In the genomic region with DNA sequence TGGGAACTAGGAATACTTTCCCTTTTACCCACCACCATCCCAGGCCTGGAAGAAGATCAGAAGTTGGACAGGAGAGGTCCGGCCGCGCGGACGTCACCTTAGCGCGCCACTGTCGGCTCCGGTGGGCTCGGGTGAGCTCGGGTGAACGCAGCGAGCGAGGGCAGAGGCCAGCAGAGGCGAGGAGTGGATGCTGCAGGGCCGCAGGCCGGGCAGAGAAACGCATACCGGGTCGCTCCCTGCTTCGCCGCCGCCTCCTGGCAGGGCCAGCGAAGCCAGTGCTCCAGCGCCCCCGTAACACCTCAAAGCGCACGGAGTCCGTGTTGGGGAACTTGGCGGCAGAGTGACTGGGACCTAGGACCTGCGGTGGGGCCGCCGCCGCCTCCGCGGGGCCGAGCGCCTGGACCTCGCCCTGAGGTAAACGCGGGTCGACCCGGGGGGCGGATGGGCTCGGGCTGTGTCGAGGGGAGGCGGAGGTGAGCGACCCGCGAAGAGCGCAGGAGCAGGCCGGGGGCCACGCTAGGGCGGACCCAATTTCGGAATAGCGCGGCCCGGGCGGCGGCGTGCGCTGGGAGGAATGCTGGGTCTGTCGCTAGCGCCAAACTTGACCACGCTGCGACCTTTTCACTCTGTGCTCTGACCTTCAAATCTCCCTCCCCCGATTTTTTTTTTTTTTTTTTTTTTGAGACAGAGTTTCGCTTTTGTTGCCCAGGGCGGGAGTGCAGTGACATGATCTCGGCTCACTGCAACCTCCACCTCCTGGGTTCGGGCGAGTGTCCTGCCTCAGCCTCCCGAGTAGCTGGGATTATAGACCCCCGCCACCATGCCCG, we compare ENCODE assay signal across 8 cellular contexts. TPM values are rescaled to one million over a fixed set of nuclear protein-coding genes. Genes with fewer than 3 reads are reported as not detected.
DNase-seq lines count a peak whose midpoint lies in the region; ATAC-seq and TF ChIP-seq lines count a peak whose summit lies in the region.

No MANE protein-coding gene starts in this region.

- H3K9me2 ChIP-seq in neural cell (ENCODE audit: insufficient read depth, low read length): no peaks in the 10 kb centered on the region

- no peak overlapping the region for H2AFZ ChIP-seq in neural cell (ENCODE audit: low read depth, low read length)

- H3K4me2 ChIP-seq in neural cell (ENCODE audit: low read length): no peak overlapping the region

- no peak for TF ChIP-seq EP300 in neural cell (conservative IDR thresholded peaks at IDR 0.05; ENCODE audit: poor library complexity, severe bottlenecking)

- H3K36me3 ChIP-seq in neural cell (ENCODE audit: insufficient read depth, low read length): no peaks in the 10 kb centered on the region

- no peaks in the 10 kb centered on the region for H4K20me1 ChIP-seq in neural cell (ENCODE audit: insufficient read depth)

- H3K27me3 ChIP-seq in neural cell (ENCODE audit: insufficient read depth, low read depth, low read length): peaks cover 19% of the 10 kb centered on the region

- DNase-seq in Daoy (ENCODE audit: low read depth) (peak; percentile 63), fibroblast of villous mesenchyme (ENCODE audit: low read depth) (peak; percentile 71), NCI-H446 treated with DMSO at 0.1 percent for 48 hours (lab: John Stamatoyannopoulos, UW) (no peak)
- no peak for DNase-seq in activated CD4-positive, CD25-positive, alpha-beta regulatory T cell treated with anti-CD3 and anti-CD28 coated beads, Interleukin-2, amount 50 U/mL, for 72 hours

- no peak overlapping the region for H3K27ac ChIP-seq in neural cell (ENCODE audit: low read length)

- peak overlapping the region; percentile 38 for H3K4me3 ChIP-seq in WI38 (ENCODE audit: low read depth, low read length)
- H3K4me3 ChIP-seq in fibroblast of villous mesenchyme (ENCODE audit: low read depth, low read length): peak overlapping the region; percentile 60
- H3K4me3 ChIP-seq in neural cell (ENCODE audit: low read length): peak overlapping the region; percentile 43

- ATAC-seq in HG03571 (IDR thresholded peaks at IDR 0.05; ENCODE audit: unreplicated experiment) (no peak), GM21381 (IDR thresholded peaks at IDR 0.05; ENCODE audit: unreplicated experiment) (no peak)

- TF ChIP-seq RAD21 in neural cell (conservative IDR thresholded peaks at IDR 0.05): no peak

- H3K9ac ChIP-seq in neural cell (ENCODE audit: low read length): no peak overlapping the region

- H3F3A ChIP-seq in neural cell (ENCODE audit: insufficient read depth, low read length, poor library complexity, severe bottlenecking): no peaks in the 10 kb centered on the region

- H3K9me3 ChIP-seq in neural cell (ENCODE audit: low read length): no peaks in the 10 kb centered on the region

- no peaks in the 10 kb centered on the region for H3K79me2 ChIP-seq in neural cell (replicated peaks; ENCODE audit: insufficient read depth, low read length)

- no peak for TF ChIP-seq CTCF in WI38 (IDR thresholded peaks at IDR 0.05; ENCODE audit: low read depth, low read length)
- no peak for TF ChIP-seq CTCF in fibroblast of villous mesenchyme (IDR thresholded peaks at IDR 0.05; ENCODE audit: insufficient read depth, low read depth, low read length)
- TF ChIP-seq CTCF in neural cell (IDR thresholded peaks at IDR 0.05; ENCODE audit: poor library complexity, severe bottlenecking): no peak

TF ChIP-seq in neural cell, 6 proteins besides CTCF, POLR2A, EP300 and RAD21:
- TF ChIP-seq TAF1 (IDR thresholded peaks at IDR 0.05; ENCODE audit: low read depth) (no peak), EZH2 (IDR thresholded peaks at IDR 0.05; ENCODE audit: borderline replicate concordance, insufficient read depth, low read length, poor library complexity, severe bottlenecking) (no peak), SMC3 (conservative IDR thresholded peaks at IDR 0.05; ENCODE audit: poor library complexity) (no peak), POLR2AphosphoS5 (IDR thresholded peaks at IDR 0.05) (no peak), MXI1 (conservative IDR thresholded peaks at IDR 0.05; ENCODE audit: poor library complexity, severe bottlenecking) (no peak)
- TF ChIP-seq, protein P1, sequence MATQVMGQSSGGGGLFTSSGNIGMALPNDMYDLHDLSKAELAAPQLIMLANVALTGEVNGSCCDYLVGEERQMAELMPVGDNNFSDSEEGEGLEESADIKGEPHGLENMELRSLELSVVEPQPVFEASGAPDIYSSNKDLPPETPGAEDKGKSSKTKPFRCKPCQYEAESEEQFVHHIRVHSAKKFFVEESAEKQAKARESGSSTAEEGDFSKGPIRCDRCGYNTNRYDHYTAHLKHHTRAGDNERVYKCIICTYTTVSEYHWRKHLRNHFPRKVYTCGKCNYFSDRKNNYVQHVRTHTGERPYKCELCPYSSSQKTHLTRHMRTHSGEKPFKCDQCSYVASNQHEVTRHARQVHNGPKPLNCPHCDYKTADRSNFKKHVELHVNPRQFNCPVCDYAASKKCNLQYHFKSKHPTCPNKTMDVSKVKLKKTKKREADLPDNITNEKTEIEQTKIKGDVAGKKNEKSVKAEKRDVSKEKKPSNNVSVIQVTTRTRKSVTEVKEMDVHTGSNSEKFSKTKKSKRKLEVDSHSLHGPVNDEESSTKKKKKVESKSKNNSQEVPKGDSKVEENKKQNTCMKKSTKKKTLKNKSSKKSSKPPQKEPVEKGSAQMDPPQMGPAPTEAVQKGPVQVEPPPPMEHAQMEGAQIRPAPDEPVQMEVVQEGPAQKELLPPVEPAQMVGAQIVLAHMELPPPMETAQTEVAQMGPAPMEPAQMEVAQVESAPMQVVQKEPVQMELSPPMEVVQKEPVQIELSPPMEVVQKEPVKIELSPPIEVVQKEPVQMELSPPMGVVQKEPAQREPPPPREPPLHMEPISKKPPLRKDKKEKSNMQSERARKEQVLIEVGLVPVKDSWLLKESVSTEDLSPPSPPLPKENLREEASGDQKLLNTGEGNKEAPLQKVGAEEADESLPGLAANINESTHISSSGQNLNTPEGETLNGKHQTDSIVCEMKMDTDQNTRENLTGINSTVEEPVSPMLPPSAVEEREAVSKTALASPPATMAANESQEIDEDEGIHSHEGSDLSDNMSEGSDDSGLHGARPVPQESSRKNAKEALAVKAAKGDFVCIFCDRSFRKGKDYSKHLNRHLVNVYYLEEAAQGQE (IDR thresholded peaks at IDR 0.05; ENCODE audit: borderline replicate concordance): no peak

RNA-seq across cellular contexts. Expression of a gene that starts 1.6 kb away (rescaled TPM):
- total RNA-seq in Daoy (2014; rRNA removed; shearing (Covaris generic)): 0.06 and 0.12 TPM in 2 replicates
- total RNA-seq in fibroblast of villous mesenchyme: 0.64 and 0.86 TPM in 2 replicates
- polyA plus RNA-seq in neural cell: not detected in 2 replicates
- polyA minus RNA-seq in neural cell: not detected in 2 replicates

Comparison
In these comparisons a context has a peak if more than half of its experiments do, and no peak if none do; other contexts are left out.
1. DNase-seq: peak in Daoy (single experiment) and fibroblast of villous mesenchyme (single experiment); none in activated CD4-positive, CD25-positive, alpha-beta regulatory T cell treated with anti-CD3 and anti-CD28 coated beads, Interleukin-2, amount 50 U/mL, for 72 hours (single experiment) and NCI-H446 treated with DMSO at 0.1 percent for 48 hours (single experiment).
2. Peak in every context shown above with its lines, with median percentiles within 50 percentile points of each other: H3K4me3 ChIP-seq.